ENCODE assay signal across 19 cellular contexts in genomic region chrX:124462931-124463330, GRCh38.
"Had no signal": no experiment of that assay in that cellular context is flagged by ENCODE, and none has a peak within 500 bp of the region (broad histone marks: within the 10 kb centered on the region; RNA-seq: fewer than 3 reads in every experiment).

No MANE protein-coding gene starts in this region.

- ATAC-seq: left colon; left ventricle myocardium superior; natural killer cell treated with Interleukin-12 subunit alpha and Interleukin-12 subunit beta and Interleukin-15 and Interleukin-18, amount 100 ng/mL, for 72 hours; right cardiac atrium; stimulated activated effector memory CD8-positive, alpha-beta T cell treated with anti-CD3 and anti-CD28 coated beads, Interleukin-12 subunit alpha, Interleukin-12 subunit beta, amount 100 ng/mL, for 72 hours; stimulated activated naive CD8-positive, alpha-beta T cell treated with anti-CD3 and anti-CD28 coated beads, Interleukin-15, Interleukin-2, amounts not matched to agents 100 U/mL and 50 U/mL, for 24 hours had no signal

- DNase-seq: effector CD4-positive, alpha-beta T cell; endodermal cell; erythroblast; foreskin melanocyte; head of caudate nucleus; left colon; left ventricle myocardium superior; mesenchymal stem cell; midbrain; nucleus accumbens; ovary; right cardiac atrium; stimulated activated CD4-positive, alpha-beta T cell treated with anti-CD3 and anti-CD28 coated beads, Interleukin-4, amount 100 ng/mL, for 1 hour; stimulated activated CD8-positive, alpha-beta memory T cell treated with anti-CD3 and anti-CD28 coated beads, Interleukin-4, amount 100 ng/mL, for 48 hours; stimulated activated naive CD8-positive, alpha-beta T cell treated with anti-CD3 and anti-CD28 coated beads, Interleukin-15, Interleukin-2, amounts not matched to agents 100 U/mL and 50 U/mL, for 24 hours; thyroid gland; uterus had no signal
